8 cellular contexts compared by ENCODE assay signal in the genomic region with DNA sequence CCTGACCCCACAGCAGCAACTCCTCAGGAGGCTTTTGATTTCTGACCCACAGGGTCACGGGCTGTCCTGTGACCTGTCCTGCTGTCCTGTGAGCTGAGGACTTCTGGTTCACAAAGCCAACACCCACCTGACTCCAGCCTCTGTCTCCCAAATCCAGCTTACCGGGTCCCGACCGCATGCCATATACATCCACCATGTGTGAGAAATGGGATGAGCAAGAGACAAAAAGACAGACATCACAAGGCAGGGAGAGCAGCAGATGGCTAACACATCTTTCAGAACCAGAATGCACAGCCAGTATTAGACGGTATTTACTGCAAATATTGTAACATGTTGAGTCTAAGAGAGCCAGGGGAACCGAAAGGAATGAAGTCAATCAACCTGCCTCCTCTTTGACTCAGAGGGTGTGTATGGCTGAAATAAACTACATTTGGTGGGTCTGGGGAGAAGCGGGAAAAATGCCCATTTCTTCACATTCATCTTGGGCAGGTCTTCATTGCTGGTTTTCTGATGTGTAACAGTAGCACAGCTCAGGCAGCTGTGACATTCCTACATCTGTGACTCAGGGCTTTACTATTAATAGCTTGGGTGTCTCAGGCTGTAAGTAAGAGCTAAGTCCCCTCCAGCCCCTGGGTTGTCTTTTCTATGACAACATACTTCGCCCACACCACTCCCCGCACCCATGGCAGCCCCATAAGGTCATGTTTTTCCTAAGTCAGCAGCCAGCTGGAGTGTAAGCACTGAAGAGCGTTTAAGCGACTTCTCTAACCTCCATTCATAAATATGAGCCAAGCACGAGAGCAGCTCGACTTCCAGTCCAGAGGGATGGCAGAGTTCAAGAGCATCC. TPM values are rescaled to one million over a fixed set of nuclear protein-coding genes. Genes with fewer than 3 reads are reported as not detected.
A peak's percentile ranks its signal among the peaks of the same experiment; 100 is the strongest.
DNase-seq lines count a peak whose midpoint lies in the region; ATAC-seq and TF ChIP-seq lines count a peak whose summit lies in the region.

No MANE protein-coding gene starts in this region.

- H3K36me3 ChIP-seq in IMR-90 (ENCODE audit: control insufficient read depth, insufficient read depth, low read length) (no peaks in the 10 kb centered on the region), right lobe of liver (no peaks in the 10 kb centered on the region), upper lobe of right lung (no peaks in the 10 kb centered on the region)

- peak overlapping the region; percentile 41; the same call in 1 of the 2 replicates for H3K23ac ChIP-seq in IMR-90 (ENCODE audit: low read depth, low read length)

- H4K20me1 ChIP-seq in IMR-90 (ENCODE audit: insufficient read depth, low read length) = peaks cover 15% of the 10 kb centered on the region

- TF ChIP-seq POLR2A in IMR-90 (IDR thresholded peaks at IDR 0.05; ENCODE audit: low read depth, low read length) (no peak), right lobe of liver (IDR thresholded peaks at IDR 0.05) (no peak)

- H4K8ac ChIP-seq in IMR-90 (ENCODE audit: low read depth in 2 of 2, low read length in 2 of 2) = peak overlapping the region in 1 of 2 experiments; percentile 16; a peak in 1 of 4 replicates

- BruUV-seq in IMR-90 (replicated peaks; lab: Mats Ljungman, UMichigan) = no TSS peak

- CTCF ChIA-PET in IMR-90 (lab: Yijun Ruan, JAX) = interaction anchor here (0.6 to 1.6 kb wide), 3 partner anchors 17 to 502 kb away, joined by 3 to 5 read pairs (median 3); no protein-coding TSS in a partner anchor
- CTCF ChIA-PET in CD4-positive, alpha-beta T cell (lab: Charles Lee) = no interaction called here

- peak overlapping the region; percentile 44 for H2BK5ac ChIP-seq in IMR-90 (ENCODE audit: low read depth, low read length, poor library complexity, severe bottlenecking)

- H3K27ac Mint-ChIP-seq in CD4-positive, alpha-beta T cell = no peak overlapping the region

- H3K4me1 ChIP-seq in IMR-90 (ENCODE audit: control insufficient read depth, insufficient read depth, low read length) (peaks cover 13% of the 10 kb centered on the region), right lobe of liver (peaks cover 0 to 41% (median 5%) of the 10 kb centered on the region in 4 donors), upper lobe of right lung (peaks cover 37% of the 10 kb centered on the region)

- DNase-seq in GM10266 (ENCODE audit: extremely low spot score) (peak; percentile 36), IMR-90 (peak; percentile 94), cerebellar cortex (ENCODE audit: low spot score) (peak; percentile 69), right lobe of liver (peak in 2 of 3 donors; percentile 64 to 71), upper lobe of right lung (no peak), NCI-H2107 treated with DMSO at 0.1 percent for 48 hours (lab: John Stamatoyannopoulos, UW; ENCODE audit: unreplicated experiment) (no peak)
- DNase-seq in CD4-positive, alpha-beta T cell = no peak

- H3K9ac ChIP-seq in IMR-90 (ENCODE audit: low read depth, low read length) = no peak overlapping the region

- peak overlapping the region; percentile 76 for H2AK5ac ChIP-seq in IMR-90 (ENCODE audit: low read depth, low read length)

- no peaks in the 10 kb centered on the region for H3K9me3 Mint-ChIP-seq in CD4-positive, alpha-beta T cell

- H2AK9ac ChIP-seq in IMR-90 (replicated peaks; ENCODE audit: low read depth, low read length, poor library complexity) = peak overlapping the region; percentile 46

- no peak overlapping the region for H3K56ac ChIP-seq in IMR-90 (ENCODE audit: extremely low read depth, insufficient read depth, low read length)

- H3K4me3 ChIP-seq in IMR-90 (ENCODE audit: insufficient read depth, low read depth, low read length) (no peak overlapping the region), right lobe of liver (peak overlapping the region in 2 of 3 donors; percentile 66 to 72), upper lobe of right lung (no peak overlapping the region)

- peak overlapping the region; percentile 61 for H3K4ac ChIP-seq in IMR-90 (ENCODE audit: low read depth, low read length)

- peak overlapping the region; percentile 62 for H2BK20ac ChIP-seq in IMR-90 (ENCODE audit: low read depth, low read length)

- peaks cover 0 to 4% of the 10 kb centered on the region in 2 experiments; a peak in 1 of 4 replicates for H3K79me1 ChIP-seq in IMR-90 (ENCODE audit: low read depth in 1 of 2, low read length in 2 of 2)

- H4K5ac ChIP-seq in IMR-90 (ENCODE audit: low read depth, low read length) = no peak overlapping the region

- TF ChIP-seq CTCF in GM10266 (IDR thresholded peaks at IDR 0.05; ENCODE audit: control insufficient read depth, insufficient read depth, low read depth, missing control alignments) (no peak), IMR-90 (conservative IDR thresholded peaks at IDR 0.05; ENCODE audit: low read depth, low read length) (no peak), right lobe of liver (IDR thresholded peaks at IDR 0.05) (no peak), upper lobe of right lung (IDR thresholded peaks at IDR 0.05) (no peak)
- no peak for TF ChIP-seq CTCF in CD4-positive, alpha-beta T cell (IDR thresholded peaks at IDR 0.05)

- no CpG with 5 or more reads among the region's 13 CpGs for WGBS in IMR-90 (ENCODE audit: extremely low coverage in 2 of 2, insufficient read length in 1 of 2), 2 experiments
- WGBS in right lobe of liver (ENCODE audit: insufficient coverage, low coverage, low lambda C conversion rate, missing lambda C conversion rate) = 36% methylated on average over 12 of the region's 13 CpGs

- peaks cover 10% of the 10 kb centered on the region for H3K9me1 ChIP-seq in IMR-90 (ENCODE audit: insufficient read depth, low read length)

- peak overlapping the region; percentile 13; the same call in 1 of the 2 replicates for H3K27ac ChIP-seq in IMR-90 (ENCODE audit: insufficient read depth, low read length)
- peak overlapping the region; percentile 81 to 97 (median 97) for H3K27ac ChIP-seq in right lobe of liver
- peak overlapping the region; percentile 70 for H3K27ac ChIP-seq in upper lobe of right lung
- no peak overlapping the region for H3K27ac ChIP-seq in CD4-positive, alpha-beta T cell (ENCODE audit: low read depth, low read length)

- peak overlapping the region; percentile 16 for H2AFZ ChIP-seq in IMR-90 (replicated peaks; ENCODE audit: low read length, poor library complexity)

- in situ Hi-C loops in IMR-90 (cut with MboI; ENCODE audit: low sequenced_read_pairs) = no loop called here

- peak overlapping the region; percentile 63 for H3K4me2 ChIP-seq in IMR-90 (ENCODE audit: low read depth, low read length)

- peak; percentile 17; the same call in 1 of the 2 replicates for TF ChIP-seq RAD21 in IMR-90 (IDR thresholded peaks at IDR 0.05; ENCODE audit: low read length)

- H3K4me1 Mint-ChIP-seq in CD4-positive, alpha-beta T cell (ENCODE audit: low read depth) = peaks cover 25% of the 10 kb centered on the region

- peaks cover 5% of the 10 kb centered on the region; the same call in 1 of the 2 replicates for H3K27me3 ChIP-seq in IMR-90 (ENCODE audit: control insufficient read depth, insufficient read depth, low read length)
- H3K27me3 ChIP-seq in right lobe of liver = no peaks in the 10 kb centered on the region
- H3K27me3 ChIP-seq in upper lobe of right lung = no peaks in the 10 kb centered on the region
- peaks cover 29% of the 10 kb centered on the region for H3K27me3 ChIP-seq in CD4-positive, alpha-beta T cell (ENCODE audit: control insufficient read depth, insufficient read depth, low read length)

- 0 out of 2 replicates have a peak overlapping the region, but pooled peaks have one; percentile 20 for H4K91ac ChIP-seq in IMR-90 (ENCODE audit: insufficient read depth, low read depth, low read length)

- H2BK120ac ChIP-seq in IMR-90 (ENCODE audit: low read depth, low read length) = peak overlapping the region; percentile 71

- dilution Hi-C loops in IMR-90 (cut with HindIII; ENCODE audit: low sequenced_read_pairs, unreplicated experiment) = no loop called here

- POLR2A ChIA-PET in IMR-90 (lab: Charles Lee; ENCODE audit: unreplicated experiment) = no interaction called here
- POLR2A ChIA-PET in CD4-positive, alpha-beta T cell (lab: Charles Lee) = no interaction called here

- H3K18ac ChIP-seq in IMR-90 (ENCODE audit: low read depth, low read length) = 0 out of 2 replicates have a peak overlapping the region, but pooled peaks have one; percentile 2

- H3K36me3 Mint-ChIP-seq in CD4-positive, alpha-beta T cell (ENCODE audit: low read depth) = no peaks in the 10 kb centered on the region

- H3K14ac ChIP-seq in IMR-90 (replicated peaks; ENCODE audit: low read depth, low read length) = peak overlapping the region; percentile 16

- H3K4me3 Mint-ChIP-seq in CD4-positive, alpha-beta T cell = no peak overlapping the region

- intact Hi-C loops in IMR-90 (cut with micrococcal nuclease) (loop anchor here (1.0 to 10.0 kb wide), 5 partner anchors 9 to 328 kb away; no protein-coding TSS in a partner anchor), right lobe of liver (cut with DNase I) (no loop called here), upper lobe of right lung (cut with DNase I) (no loop called here)
- intact Hi-C loops in CD4-positive, alpha-beta T cell (cut with DNase I, micrococcal nuclease) = no loop called here

- peaks cover 61% of the 10 kb centered on the region for H3K27me3 Mint-ChIP-seq in CD4-positive, alpha-beta T cell

- ATAC-seq in IMR-90 (ENCODE audit: low read depth) (peak; percentile 73), right lobe of liver (peak; percentile 29 to 56 (median 48)), upper lobe of right lung (peak; percentile 80), HG02973 (IDR thresholded peaks at IDR 0.05; ENCODE audit: unreplicated experiment) (no peak)
- no peak for ATAC-seq in CD4-positive, alpha-beta T cell (ENCODE audit: poor library complexity)

- H3K9me3 ChIP-seq in IMR-90 (ENCODE audit: control insufficient read depth, insufficient read depth, low read length) (no peaks in the 10 kb centered on the region), right lobe of liver (no peaks in the 10 kb centered on the region), upper lobe of right lung (no peaks in the 10 kb centered on the region)
- no peaks in the 10 kb centered on the region for H3K9me3 ChIP-seq in CD4-positive, alpha-beta T cell (ENCODE audit: control insufficient read depth, low read length)

- H2BK15ac ChIP-seq in IMR-90 (ENCODE audit: low read depth, low read length) = peak overlapping the region; percentile 40; the same call in 1 of the 3 replicates

TF ChIP-seq in IMR-90, 13 proteins besides CTCF, POLR2A, EP300 and RAD21 (continues in another document):
- TF ChIP-seq MAZ (IDR thresholded peaks at IDR 0.05; ENCODE audit: borderline replicate concordance, low read depth, low read length) = no peak
- TF ChIP-seq CEBPB (IDR thresholded peaks at IDR 0.05; ENCODE audit: low read depth, low read length) = peak; percentile 58
- no peak for TF ChIP-seq SMC3 (IDR thresholded peaks at IDR 0.05; ENCODE audit: low read depth, low read length)
- TF ChIP-seq CHD1 (IDR thresholded peaks at IDR 0.05; ENCODE audit: low read depth, low read length) = no peak
- no peak for TF ChIP-seq RFX5 (IDR thresholded peaks at IDR 0.05; ENCODE audit: low read depth, low read length)

RNA-seq across cellular contexts. Expression of gene ABLIM1, which starts 25.0 kb away (rescaled TPM):
- total RNA-seq in IMR-90 (2012; rRNA removed) (9.9 and 11.1 TPM in 2 replicates), right lobe of liver (10 to 100 TPM; 38.8 to 76.5 (median 50.6) TPM), upper lobe of right lung (144 TPM)
- 7.7 and 8.1 TPM in 2 replicates for polyA plus RNA-seq in IMR-90 (2012; rRNA removed)
- polyA plus RNA-seq in IMR-90 (2012; cell fraction: cytosol; rRNA removed) = 2.7 and 6.9 TPM in 2 replicates
- polyA plus RNA-seq in IMR-90 (2012; cell fraction: nucleus; rRNA removed; ENCODE audit: low replicate concordance) = 10.3 and 22.7 TPM in 2 replicates
- total RNA-seq in CD4-positive, alpha-beta T cell = 100 to 1,000 TPM; 217 to 224 TPM

Comparison
In these comparisons a context has a peak if more than half of its experiments do, and no peak if none do; other contexts are left out.
1. DNase-seq: peak in GM10266 (single experiment), IMR-90 (single experiment), cerebellar cortex (single experiment) and right lobe of liver (2 of 3); none in upper lobe of right lung (single experiment), NCI-H2107 treated with DMSO at 0.1 percent for 48 hours (single experiment) and CD4-positive, alpha-beta T cell (0 of 10).
2. ATAC-seq: peak in IMR-90 (single experiment), right lobe of liver (4 of 4) and upper lobe of right lung (single experiment); none in CD4-positive, alpha-beta T cell (single experiment) and HG02973 (single experiment).
3. H3K4me3 ChIP-seq: peak in right lobe of liver (2 of 3); none in IMR-90 (single experiment) and upper lobe of right lung (single experiment).